ENCODE assay signal across 3 cellular contexts in the genomic region with DNA sequence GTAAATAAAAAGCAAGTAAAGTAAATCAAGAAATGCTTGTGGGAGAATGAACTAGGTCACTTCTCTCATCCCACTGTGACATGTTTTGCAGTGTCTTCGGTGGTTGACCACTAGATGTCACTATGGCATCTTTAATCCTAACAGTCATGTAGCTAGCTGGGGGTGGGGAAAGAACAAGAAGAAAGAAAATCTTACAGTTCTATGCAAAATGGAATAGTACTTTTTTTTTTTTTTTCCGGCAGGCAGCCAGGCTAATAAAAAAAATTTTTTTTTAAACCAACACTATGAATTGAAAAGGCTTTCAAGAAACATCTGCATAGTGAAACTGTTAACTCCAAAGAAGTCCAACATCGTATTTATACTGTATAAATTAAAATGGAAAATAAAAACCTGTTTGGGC.
TF ChIP-seq lines count a peak whose summit lies in the region.

No MANE protein-coding gene starts in this region.

TF ChIP-seq in HCT116, 20 proteins besides CTCF, POLR2A, EP300 and RAD21 (continued from another document):
- TF ChIP-seq, protein P1, sequence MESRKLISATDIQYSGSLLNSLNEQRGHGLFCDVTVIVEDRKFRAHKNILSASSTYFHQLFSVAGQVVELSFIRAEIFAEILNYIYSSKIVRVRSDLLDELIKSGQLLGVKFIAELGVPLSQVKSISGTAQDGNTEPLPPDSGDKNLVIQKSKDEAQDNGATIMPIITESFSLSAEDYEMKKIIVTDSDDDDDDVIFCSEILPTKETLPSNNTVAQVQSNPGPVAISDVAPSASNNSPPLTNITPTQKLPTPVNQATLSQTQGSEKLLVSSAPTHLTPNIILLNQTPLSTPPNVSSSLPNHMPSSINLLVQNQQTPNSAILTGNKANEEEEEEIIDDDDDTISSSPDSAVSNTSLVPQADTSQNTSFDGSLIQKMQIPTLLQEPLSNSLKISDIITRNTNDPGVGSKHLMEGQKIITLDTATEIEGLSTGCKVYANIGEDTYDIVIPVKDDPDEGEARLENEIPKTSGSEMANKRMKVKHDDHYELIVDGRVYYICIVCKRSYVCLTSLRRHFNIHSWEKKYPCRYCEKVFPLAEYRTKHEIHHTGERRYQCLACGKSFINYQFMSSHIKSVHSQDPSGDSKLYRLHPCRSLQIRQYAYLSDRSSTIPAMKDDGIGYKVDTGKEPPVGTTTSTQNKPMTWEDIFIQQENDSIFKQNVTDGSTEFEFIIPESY (IDR thresholded peaks at IDR 0.05; ENCODE audit: extremely low read depth, insufficient replicate concordance, low read length) = no peak
- no peak for TF ChIP-seq SIN3A (IDR thresholded peaks at IDR 0.05; ENCODE audit: low read depth)
- no peak for TF ChIP-seq EZH2 (IDR thresholded peaks at IDR 0.05)
- TF ChIP-seq CBX3 (IDR thresholded peaks at IDR 0.05; ENCODE audit: low read depth) = no peak
TF ChIP-seq in HCT116: peak in this region for 0.

TF ChIP-seq in SK-N-SH treated with all-trans-retinoic acid at 6 μM for 48 hours, 23 proteins besides CTCF, POLR2A, EP300 and RAD21 (continued from another document):
- TF ChIP-seq, protein P2, sequence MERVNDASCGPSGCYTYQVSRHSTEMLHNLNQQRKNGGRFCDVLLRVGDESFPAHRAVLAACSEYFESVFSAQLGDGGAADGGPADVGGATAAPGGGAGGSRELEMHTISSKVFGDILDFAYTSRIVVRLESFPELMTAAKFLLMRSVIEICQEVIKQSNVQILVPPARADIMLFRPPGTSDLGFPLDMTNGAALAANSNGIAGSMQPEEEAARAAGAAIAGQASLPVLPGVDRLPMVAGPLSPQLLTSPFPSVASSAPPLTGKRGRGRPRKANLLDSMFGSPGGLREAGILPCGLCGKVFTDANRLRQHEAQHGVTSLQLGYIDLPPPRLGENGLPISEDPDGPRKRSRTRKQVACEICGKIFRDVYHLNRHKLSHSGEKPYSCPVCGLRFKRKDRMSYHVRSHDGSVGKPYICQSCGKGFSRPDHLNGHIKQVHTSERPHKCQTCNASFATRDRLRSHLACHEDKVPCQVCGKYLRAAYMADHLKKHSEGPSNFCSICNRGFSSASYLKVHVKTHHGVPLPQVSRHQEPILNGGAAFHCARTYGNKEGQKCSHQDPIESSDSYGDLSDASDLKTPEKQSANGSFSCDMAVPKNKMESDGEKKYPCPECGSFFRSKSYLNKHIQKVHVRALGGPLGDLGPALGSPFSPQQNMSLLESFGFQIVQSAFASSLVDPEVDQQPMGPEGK (CRISPR knock-in tag; IDR thresholded peaks at IDR 0.05; ENCODE audit: borderline replicate concordance) = no peak
- TF ChIP-seq TOX (CRISPR knock-in tag; IDR thresholded peaks at IDR 0.05; ENCODE audit: borderline replicate concordance) (no peak), PPARA (CRISPR knock-in tag; IDR thresholded peaks at IDR 0.05; ENCODE audit: borderline replicate concordance) (no peak), ZC3H10 (CRISPR knock-in tag; IDR thresholded peaks at IDR 0.05) (no peak), RARB (CRISPR knock-in tag; IDR thresholded peaks at IDR 0.05) (no peak), CSDC2 (CRISPR knock-in tag; IDR thresholded peaks at IDR 0.05) (no peak), ZNF565 (CRISPR knock-in tag; conservative IDR thresholded peaks at IDR 0.05; ENCODE audit: low read depth) (no peak), ISL1 (CRISPR knock-in tag; IDR thresholded peaks at IDR 0.05) (no peak)
- TF ChIP-seq, protein P3, sequence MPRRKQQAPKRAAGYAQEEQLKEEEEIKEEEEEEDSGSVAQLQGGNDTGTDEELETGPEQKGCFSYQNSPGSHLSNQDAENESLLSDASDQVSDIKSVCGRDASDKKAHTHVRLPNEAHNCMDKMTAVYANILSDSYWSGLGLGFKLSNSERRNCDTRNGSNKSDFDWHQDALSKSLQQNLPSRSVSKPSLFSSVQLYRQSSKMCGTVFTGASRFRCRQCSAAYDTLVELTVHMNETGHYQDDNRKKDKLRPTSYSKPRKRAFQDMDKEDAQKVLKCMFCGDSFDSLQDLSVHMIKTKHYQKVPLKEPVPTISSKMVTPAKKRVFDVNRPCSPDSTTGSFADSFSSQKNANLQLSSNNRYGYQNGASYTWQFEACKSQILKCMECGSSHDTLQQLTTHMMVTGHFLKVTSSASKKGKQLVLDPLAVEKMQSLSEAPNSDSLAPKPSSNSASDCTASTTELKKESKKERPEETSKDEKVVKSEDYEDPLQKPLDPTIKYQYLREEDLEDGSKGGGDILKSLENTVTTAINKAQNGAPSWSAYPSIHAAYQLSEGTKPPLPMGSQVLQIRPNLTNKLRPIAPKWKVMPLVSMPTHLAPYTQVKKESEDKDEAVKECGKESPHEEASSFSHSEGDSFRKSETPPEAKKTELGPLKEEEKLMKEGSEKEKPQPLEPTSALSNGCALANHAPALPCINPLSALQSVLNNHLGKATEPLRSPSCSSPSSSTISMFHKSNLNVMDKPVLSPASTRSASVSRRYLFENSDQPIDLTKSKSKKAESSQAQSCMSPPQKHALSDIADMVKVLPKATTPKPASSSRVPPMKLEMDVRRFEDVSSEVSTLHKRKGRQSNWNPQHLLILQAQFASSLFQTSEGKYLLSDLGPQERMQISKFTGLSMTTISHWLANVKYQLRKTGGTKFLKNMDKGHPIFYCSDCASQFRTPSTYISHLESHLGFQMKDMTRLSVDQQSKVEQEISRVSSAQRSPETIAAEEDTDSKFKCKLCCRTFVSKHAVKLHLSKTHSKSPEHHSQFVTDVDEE (CRISPR knock-in tag; IDR thresholded peaks at IDR 0.05) = no peak
- TF ChIP-seq, protein P4, sequence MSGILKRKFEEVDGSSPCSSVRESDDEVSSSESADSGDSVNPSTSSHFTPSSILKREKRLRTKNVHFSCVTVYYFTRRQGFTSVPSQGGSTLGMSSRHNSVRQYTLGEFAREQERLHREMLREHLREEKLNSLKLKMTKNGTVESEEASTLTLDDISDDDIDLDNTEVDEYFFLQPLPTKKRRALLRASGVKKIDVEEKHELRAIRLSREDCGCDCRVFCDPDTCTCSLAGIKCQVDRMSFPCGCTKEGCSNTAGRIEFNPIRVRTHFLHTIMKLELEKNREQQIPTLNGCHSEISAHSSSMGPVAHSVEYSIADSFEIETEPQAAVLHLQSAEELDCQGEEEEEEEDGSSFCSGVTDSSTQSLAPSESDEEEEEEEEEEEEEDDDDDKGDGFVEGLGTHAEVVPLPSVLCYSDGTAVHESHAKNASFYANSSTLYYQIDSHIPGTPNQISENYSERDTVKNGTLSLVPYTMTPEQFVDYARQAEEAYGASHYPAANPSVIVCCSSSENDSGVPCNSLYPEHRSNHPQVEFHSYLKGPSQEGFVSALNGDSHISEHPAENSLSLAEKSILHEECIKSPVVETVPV (CRISPR knock-in tag; IDR thresholded peaks at IDR 0.05) = no peak
TF ChIP-seq in SK-N-SH treated with all-trans-retinoic acid at 6 μM for 48 hours: peak in this region for 0.

TF ChIP-seq in liver, 16 proteins besides CTCF, POLR2A, EP300 and RAD21:
- TF ChIP-seq, protein P1 (IDR thresholded peaks at IDR 0.05) = no peak
- TF ChIP-seq, protein P5, sequence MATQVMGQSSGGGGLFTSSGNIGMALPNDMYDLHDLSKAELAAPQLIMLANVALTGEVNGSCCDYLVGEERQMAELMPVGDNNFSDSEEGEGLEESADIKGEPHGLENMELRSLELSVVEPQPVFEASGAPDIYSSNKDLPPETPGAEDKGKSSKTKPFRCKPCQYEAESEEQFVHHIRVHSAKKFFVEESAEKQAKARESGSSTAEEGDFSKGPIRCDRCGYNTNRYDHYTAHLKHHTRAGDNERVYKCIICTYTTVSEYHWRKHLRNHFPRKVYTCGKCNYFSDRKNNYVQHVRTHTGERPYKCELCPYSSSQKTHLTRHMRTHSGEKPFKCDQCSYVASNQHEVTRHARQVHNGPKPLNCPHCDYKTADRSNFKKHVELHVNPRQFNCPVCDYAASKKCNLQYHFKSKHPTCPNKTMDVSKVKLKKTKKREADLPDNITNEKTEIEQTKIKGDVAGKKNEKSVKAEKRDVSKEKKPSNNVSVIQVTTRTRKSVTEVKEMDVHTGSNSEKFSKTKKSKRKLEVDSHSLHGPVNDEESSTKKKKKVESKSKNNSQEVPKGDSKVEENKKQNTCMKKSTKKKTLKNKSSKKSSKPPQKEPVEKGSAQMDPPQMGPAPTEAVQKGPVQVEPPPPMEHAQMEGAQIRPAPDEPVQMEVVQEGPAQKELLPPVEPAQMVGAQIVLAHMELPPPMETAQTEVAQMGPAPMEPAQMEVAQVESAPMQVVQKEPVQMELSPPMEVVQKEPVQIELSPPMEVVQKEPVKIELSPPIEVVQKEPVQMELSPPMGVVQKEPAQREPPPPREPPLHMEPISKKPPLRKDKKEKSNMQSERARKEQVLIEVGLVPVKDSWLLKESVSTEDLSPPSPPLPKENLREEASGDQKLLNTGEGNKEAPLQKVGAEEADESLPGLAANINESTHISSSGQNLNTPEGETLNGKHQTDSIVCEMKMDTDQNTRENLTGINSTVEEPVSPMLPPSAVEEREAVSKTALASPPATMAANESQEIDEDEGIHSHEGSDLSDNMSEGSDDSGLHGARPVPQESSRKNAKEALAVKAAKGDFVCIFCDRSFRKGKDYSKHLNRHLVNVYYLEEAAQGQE (IDR thresholded peaks at IDR 0.05) = no peak
- no peak for TF ChIP-seq NR2F2 (IDR thresholded peaks at IDR 0.05)
